ENCODE assay signal across 35 cellular contexts in genomic region chrX:73508861-73509260, GRCh38. TPM values are rescaled to one million over a fixed set of nuclear protein-coding genes. Genes with fewer than 3 reads are reported as not detected.
DNase-seq lines count a peak whose midpoint lies in the region; ATAC-seq, FAIRE-seq and TF ChIP-seq lines count a peak whose summit lies in the region.
"Had no signal": no experiment of that assay in that cellular context is flagged by ENCODE, and none has a peak within 500 bp of the region (broad histone marks: within the 10 kb centered on the region; RNA-seq: fewer than 3 reads in every experiment).

No MANE protein-coding gene starts in this region.

- H3K18ac ChIP-seq in H9 (ENCODE audit: insufficient read length, low read depth, low read length), result no peak overlapping the region

- H3T11ph ChIP-seq in H9 (ENCODE audit: low read length), result no peak overlapping the region

- TF ChIP-seq RAD21 in A549 (conservative IDR thresholded peaks at IDR 0.05 in 1 of 2, IDR thresholded peaks at IDR 0.05 in 1 of 2), result no peak

- H3K79me2 ChIP-seq in GM23338 (replicated peaks; ENCODE audit: insufficient read depth), result no peaks in the 10 kb centered on the region
- H3K79me2 ChIP-seq in H9 (ENCODE audit: insufficient read depth, low read length), result no peaks in the 10 kb centered on the region
- H3K79me2 ChIP-seq in astrocyte (ENCODE audit: insufficient read depth, low read length), result no peaks in the 10 kb centered on the region

- peak; percentile 61 for FAIRE-seq in A549 (lab: Jason Lieb, UNC)
- peak; percentile 20 for FAIRE-seq in astrocyte (lab: Jason Lieb, UNC)
- FAIRE-seq: D721Med had no signal

- no peaks in the 10 kb centered on the region for H3K4me1 ChIP-seq in A549
- 0 out of 2 replicates have a peak, but pooled peaks cover 5% of the 10 kb centered on the region for H3K4me1 ChIP-seq in GM23338 (ENCODE audit: insufficient read depth)
- H3K4me1 ChIP-seq in H9 (ENCODE audit: insufficient read depth, low read length), result no peaks in the 10 kb centered on the region
- no peaks in the 10 kb centered on the region for H3K4me1 ChIP-seq in astrocyte (ENCODE audit: insufficient read depth, low read length)
- H3K4me1 ChIP-seq: BE2C; BLaER1; BLaER1 treated with 17β-estradiol and CSF1 and Interleukin-3, amounts not matched to agents 10 nM and 100 nM; Caco-2 had no signal

- H3F3A ChIP-seq in GM23338 (replicated peaks; ENCODE audit: low read depth), result no peaks in the 10 kb centered on the region

- H3K14ac ChIP-seq in H9 (ENCODE audit: insufficient read depth, low read length), result no peak overlapping the region

- no peak overlapping the region for H4K91ac ChIP-seq in H9 (ENCODE audit: insufficient read length, low read depth, low read length)

- no peaks in the 10 kb centered on the region for H3K23me2 ChIP-seq in H9 (ENCODE audit: insufficient read length, low read depth, low read length, poor library complexity, severe bottlenecking)

- H3K36me3 ChIP-seq in GM23338 (ENCODE audit: insufficient read depth) (no peaks in the 10 kb centered on the region), astrocyte (ENCODE audit: insufficient read depth, low read length) (no peaks in the 10 kb centered on the region)
- H3K36me3 ChIP-seq: BE2C; BLaER1; BLaER1 treated with 17β-estradiol and CSF1 and Interleukin-3, amounts not matched to agents 10 nM and 100 nM had no signal

- H3K4me3 ChIP-seq in A549 (no peak overlapping the region), GM23338 (no peak overlapping the region), astrocyte (ENCODE audit: insufficient read depth, low read depth, low read length) (no peak overlapping the region)
- H3K4me3 ChIP-seq: BLaER1; BLaER1 treated with 17β-estradiol and CSF1 and Interleukin-3, amounts not matched to agents 10 nM and 100 nM had no signal

- H3K23ac ChIP-seq in H9 (ENCODE audit: insufficient read length, low read depth, low read length), result no peak overlapping the region

- H3K27ac ChIP-seq in A549 (no peak overlapping the region), GM23338 (ENCODE audit: low read depth) (no peak overlapping the region), H9 (ENCODE audit: insufficient read length, low read depth, low read length) (no peak overlapping the region), astrocyte (ENCODE audit: low read depth, low read length) (no peak overlapping the region)
- H3K27ac ChIP-seq: 22Rv1; BLaER1; BLaER1 treated with 17β-estradiol and CSF1 and Interleukin-3, amounts not matched to agents 10 nM and 100 nM; C4-2B had no signal

- no peak overlapping the region for H3K56ac ChIP-seq in H9 (ENCODE audit: insufficient read length, low read depth, low read length)

- H3K9me3 ChIP-seq in A549 (no peaks in the 10 kb centered on the region), H9 (ENCODE audit: control insufficient read depth, low read depth, low read length) (no peaks in the 10 kb centered on the region), astrocyte (ENCODE audit: insufficient read depth, low read depth, low read length) (no peaks in the 10 kb centered on the region)
- H3K9me3 ChIP-seq: BE2C, BLaER1, Caco-2 had no signal

- H3K36me3 Mint-ChIP-seq in GM23338 (ENCODE audit: low read depth) (peaks cover 6% of the 10 kb centered on the region; the same call in 2 of the 3 replicates), H9 (ENCODE audit: insufficient read depth in 1 of 3, low read depth in 3 of 3) (peaks cover 8 to 15% (median 11%) of the 10 kb centered on the region in 3 experiments; a peak in 5 of 7 replicates), astrocyte (ENCODE audit: low read depth, unreplicated experiment) (no peaks in the 10 kb centered on the region)
- H3K36me3 Mint-ChIP-seq: CD14-positive monocyte; CD4-positive, alpha-beta memory T cell; CD4-positive, CD25-positive, alpha-beta regulatory T cell; CD8-positive, alpha-beta memory T cell; CD8-positive, alpha-beta T cell had no signal

- H3K4me3 Mint-ChIP-seq in GM23338 (no peak overlapping the region), H9 (no peak overlapping the region), astrocyte (ENCODE audit: unreplicated experiment) (no peak overlapping the region)
- H3K4me3 Mint-ChIP-seq: B cell; CD4-positive, alpha-beta memory T cell; CD4-positive, alpha-beta T cell; CD4-positive, CD25-positive, alpha-beta regulatory T cell; CD8-positive, alpha-beta memory T cell; CD8-positive, alpha-beta T cell had no signal

- no peak overlapping the region for H3K9ac ChIP-seq in H9 (ENCODE audit: extremely low read depth, insufficient read length, low read length)
- H3K9ac ChIP-seq in astrocyte (ENCODE audit: low read length), result no peak overlapping the region
- H3K9ac ChIP-seq: BLaER1; BLaER1 treated with 17β-estradiol and CSF1 and Interleukin-3, amounts not matched to agents 10 nM and 100 nM had no signal

- no peak overlapping the region for H3K4ac ChIP-seq in H9 (ENCODE audit: low read depth, low read length)

- ATAC-seq in A549 (no peak), GM23338 (no peak), HG03378 (IDR thresholded peaks at IDR 0.05; ENCODE audit: unreplicated experiment) (no peak)
- ATAC-seq: CD8-positive, alpha-beta T cell had no signal

- H4K8ac ChIP-seq in H9 (replicated peaks; ENCODE audit: insufficient read length, low read depth, low read length), result no peak overlapping the region

- TF ChIP-seq CTCF in A549 (IDR thresholded peaks at IDR 0.05) (no peak), GM23338 (conservative IDR thresholded peaks at IDR 0.05; ENCODE audit: low read depth in 2 of 2) (no peak), H9 (conservative IDR thresholded peaks at IDR 0.05) (no peak), astrocyte (IDR thresholded peaks at IDR 0.05; ENCODE audit: insufficient read depth, low read depth, low read length) (no peak)

- peaks cover 13% of the 10 kb centered on the region; the same call in 2 of the 3 replicates for H3K4me1 Mint-ChIP-seq in GM23338
- H3K4me1 Mint-ChIP-seq in H9, result peaks cover 23 to 33% of the 10 kb centered on the region in 2 experiments
- H3K4me1 Mint-ChIP-seq in astrocyte (ENCODE audit: low read depth, unreplicated experiment), result no peaks in the 10 kb centered on the region
- H3K4me1 Mint-ChIP-seq: B cell; CD14-positive monocyte; CD4-positive, alpha-beta memory T cell; CD4-positive, CD25-positive, alpha-beta regulatory T cell; CD8-positive, alpha-beta memory T cell had no signal

- H2BK15ac ChIP-seq in H9 (ENCODE audit: low read depth, low read length), result no peak overlapping the region

- H3K79me1 ChIP-seq in H9 (ENCODE audit: insufficient read depth, low read depth, low read length, poor library complexity, severe bottlenecking), result no peaks in the 10 kb centered on the region

- H4K5ac ChIP-seq in H9 (ENCODE audit: insufficient read length, low read depth, low read length), result no peak overlapping the region

- DNase-seq in A549 (ENCODE audit: low read depth in 1 of 2, low spot score in 1 of 2) (no peak), GM23338 (ENCODE audit: low spot score) (no peak), H9 (no peak), astrocyte (ENCODE audit: low read depth) (no peak), NOMO-1 treated with dmso at 0.1 percent for 144 hours (lab: John Stamatoyannopoulos, UW; ENCODE audit: unreplicated experiment) (no peak), kidney tubule cell (ENCODE audit: low spot score) (no peak), NCI-H1436 (lab: John Stamatoyannopoulos, UW) (no peak)
- DNase-seq: 8988T; ACHN; AML-193; BE2C; C1 segment of cervical spinal cord; Caco-2; Calu3; CD4-positive, alpha-beta memory T cell; CD4-positive, alpha-beta T cell; CD4-positive, CD25-positive, alpha-beta regulatory T cell; CD8-positive, alpha-beta memory T cell; CD8-positive, alpha-beta T cell; COR-L47; DMS 273 treated with DMSO at 0.1 percent for 48 hours; DMS153; DMS53; DMS79; DMS79 treated with DMSO at 0.1 percent for 48 hours; DND-41; EL had no signal

- peak overlapping the region; percentile 36; the same call in 1 of the 2 replicates for H3K27ac Mint-ChIP-seq in GM23338
- H3K27ac Mint-ChIP-seq in H9, result peak overlapping the region in 2 of 3 experiments; percentile 48 to 68; a peak in 1 of 7 replicates
- H3K27ac Mint-ChIP-seq in astrocyte (ENCODE audit: unreplicated experiment), result no peak overlapping the region
- H3K27ac Mint-ChIP-seq: B cell; CD14-positive monocyte; CD4-positive, alpha-beta memory T cell; CD4-positive, alpha-beta T cell; CD4-positive, CD25-positive, alpha-beta regulatory T cell; CD8-positive, alpha-beta T cell had no signal

- H2BK120ac ChIP-seq in H9 (ENCODE audit: low read depth, low read length, poor library complexity, severe bottlenecking), result no peak overlapping the region

- H2BK5ac ChIP-seq in H9 (ENCODE audit: insufficient read length, low read length), result no peak overlapping the region

- POLR2A ChIA-PET in A549 (lab: Yijun Ruan, JAX), result no interaction called here

- H3K27me3 Mint-ChIP-seq in GM23338 (ENCODE audit: insufficient read depth, low read depth, poor library complexity), result no peaks in the 10 kb centered on the region
- H3K27me3 Mint-ChIP-seq in H9 (ENCODE audit: low read depth), result no peaks in the 10 kb centered on the region; the same call in 1 of the 2 replicates
- no peaks in the 10 kb centered on the region for H3K27me3 Mint-ChIP-seq in astrocyte (ENCODE audit: low read depth, unreplicated experiment)
- H3K27me3 Mint-ChIP-seq: B cell; CD4-positive, alpha-beta memory T cell; CD4-positive, alpha-beta T cell; CD4-positive, CD25-positive, alpha-beta regulatory T cell had no signal

- H4K20me1 ChIP-seq in GM23338 (replicated peaks; ENCODE audit: insufficient read depth), result no peaks in the 10 kb centered on the region
- H4K20me1 ChIP-seq in H9 (ENCODE audit: control insufficient read depth, insufficient read depth, insufficient read length), result no peaks in the 10 kb centered on the region
- no peaks in the 10 kb centered on the region for H4K20me1 ChIP-seq in astrocyte (ENCODE audit: insufficient read depth, low read length)
- H4K20me1 ChIP-seq: BLaER1; BLaER1 treated with 17β-estradiol and CSF1 and Interleukin-3, amounts not matched to agents 10 nM and 100 nM had no signal

- H3K27me3 ChIP-seq in GM23338 (ENCODE audit: insufficient read depth) (no peaks in the 10 kb centered on the region), H9 (ENCODE audit: insufficient read depth, low read length) (no peaks in the 10 kb centered on the region), astrocyte (ENCODE audit: insufficient read depth, low read length) (no peaks in the 10 kb centered on the region)
- H3K27me3 ChIP-seq: BE2C had no signal

- H3K9me3 Mint-ChIP-seq in GM23338 (peaks cover 6% of the 10 kb centered on the region; the same call in 2 of the 3 replicates), H9 (peaks cover 11% of the 10 kb centered on the region in 2 experiments), astrocyte (ENCODE audit: unreplicated experiment) (no peaks in the 10 kb centered on the region)
- H3K9me3 Mint-ChIP-seq: CD4-positive, alpha-beta T cell; CD8-positive, alpha-beta T cell had no signal

- H3K4me2 ChIP-seq in A549 (no peak overlapping the region), GM23338 (peak overlapping the region; percentile 60), H9 (ENCODE audit: insufficient read depth, insufficient read length, low read length) (no peak overlapping the region), astrocyte (ENCODE audit: low read length) (no peak overlapping the region)
- H3K4me2 ChIP-seq: BLaER1; BLaER1 treated with 17β-estradiol and CSF1 and Interleukin-3, amounts not matched to agents 10 nM and 100 nM had no signal

- H2BK20ac ChIP-seq in H9 (ENCODE audit: low read depth, low read length, poor library complexity, severe bottlenecking), result no peak overlapping the region

- H2BK12ac ChIP-seq in H9 (ENCODE audit: insufficient read length, low read depth, low read length), result no peak overlapping the region

- TF ChIP-seq POLR2A in A549 (IDR thresholded peaks at IDR 0.05; ENCODE audit: low read length), result no peak

- CTCF ChIA-PET in A549 (lab: Yijun Ruan, JAX), result no interaction called here

- TF ChIP-seq EP300 in A549 (IDR thresholded peaks at IDR 0.05), result no peak

- H2AFZ ChIP-seq in GM23338 (no peak overlapping the region), H9 (ENCODE audit: low read length) (no peak overlapping the region), astrocyte (ENCODE audit: low read depth, low read length) (no peak overlapping the region)

- no peaks in the 10 kb centered on the region for H3K9me2 ChIP-seq in GM23338 (ENCODE audit: insufficient read depth)

- H2AK5ac ChIP-seq in H9 (ENCODE audit: insufficient read length, low read length), result no peak overlapping the region

RNA-seq across cellular contexts. Expression of gene CHIC1, which starts 54.1 kb away (rescaled TPM):
- polyA plus RNA-seq in A549 (2011; rRNA removed) (12.5 and 13.7 TPM in 2 replicates), A549 (2017; fragmentation: RNase III; extraction: RNeasy Plus Mini Kit Qiagen cat#74134 plus additional on column Dnase treatment) (7.4 to 9.8 TPM (median 7.8 TPM) in 3 replicates), GM23338 (2016; fragmentation: Nextera tagmentation; extraction: Ambion mirVana) (4.3 and 6.2 TPM in 2 replicates)
- polyA plus RNA-seq in A549 (2012; cell fraction: cytosol; rRNA removed), result 2.3 and 3.0 TPM in 2 replicates
- polyA plus RNA-seq in A549 (2012; cell fraction: nucleus; rRNA removed), result 1.2 and 2.3 TPM in 2 replicates
- 8.5 and 8.8 TPM in 2 replicates for polyA minus RNA-seq in A549 (2011; rRNA and poly(A)+ RNA removed)
- total RNA-seq in GM23338 (2014; rRNA removed; shearing (Covaris generic)), result 14.1 and 18.3 TPM in 2 replicates
- total RNA-seq in H9 (2021) (17.2 and 18.2 TPM in 2 replicates), astrocyte (9.5 and 11.9 TPM in 2 replicates)
